ENCODE assay signal across 22 cellular contexts in the genomic region with DNA sequence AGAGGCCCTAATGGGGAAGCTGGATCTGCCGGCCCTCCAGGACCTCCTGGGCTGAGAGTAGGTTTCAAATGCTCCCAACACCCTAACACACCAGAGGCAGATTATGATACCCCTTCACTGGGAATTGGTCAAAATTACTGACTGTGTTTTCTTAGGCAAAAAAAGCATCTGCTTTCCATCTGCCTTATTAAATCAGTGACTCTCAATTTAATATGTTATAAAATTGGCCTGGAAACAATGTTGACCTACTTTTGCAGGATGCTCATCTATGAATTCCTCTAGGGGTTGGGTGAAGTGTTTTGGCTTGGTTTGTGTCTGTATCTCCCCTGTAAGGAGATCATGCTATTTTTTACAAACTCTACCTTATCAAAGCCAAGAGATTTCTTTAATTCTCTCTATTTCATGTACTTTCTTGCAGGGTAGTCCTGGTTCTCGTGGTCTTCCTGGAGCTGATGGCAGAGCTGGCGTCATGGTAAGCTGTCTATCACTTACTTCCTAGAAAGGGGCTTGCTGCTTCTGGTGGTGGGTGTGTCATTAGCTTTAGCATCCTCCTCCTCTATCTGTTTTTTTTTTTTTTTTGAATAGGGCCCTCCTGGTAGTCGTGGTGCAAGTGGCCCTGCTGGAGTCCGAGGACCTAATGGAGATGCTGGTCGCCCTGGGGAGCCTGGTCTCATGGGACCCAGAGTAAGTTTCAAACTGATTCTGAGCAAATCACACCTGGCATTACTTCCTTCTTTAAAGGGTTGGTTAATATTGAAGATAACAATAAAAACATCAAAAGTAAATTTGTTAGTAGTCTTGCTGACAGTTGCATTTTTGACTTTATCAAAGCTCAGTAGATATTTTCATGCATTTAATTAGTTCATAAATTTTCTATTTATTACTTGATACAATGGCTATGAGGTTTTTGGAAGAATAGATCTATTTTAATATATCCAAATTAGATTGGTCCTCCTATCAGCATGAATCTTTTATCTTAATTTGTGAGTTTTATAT. TPM values are rescaled to one million over a fixed set of nuclear protein-coding genes. Genes with fewer than 3 reads are reported as not detected.
DNase-seq lines count a peak whose midpoint lies in the region; ATAC-seq and TF ChIP-seq lines count a peak whose summit lies in the region.
"Had no signal": no experiment of that assay in that cellular context is flagged by ENCODE, and none has a peak within 500 bp of the region (broad histone marks: within the 10 kb centered on the region; RNA-seq: fewer than 3 reads in every experiment).

No MANE protein-coding gene starts in this region.

- H3K4me1 ChIP-seq in suprapubic skin = peaks cover 12% of the 10 kb centered on the region

- H3K36me3 ChIP-seq in suprapubic skin = peaks cover 12% of the 10 kb centered on the region

- peak; percentile 76 for ATAC-seq in SK-N-SH treated with all-trans-retinoic acid at 6 μM for 48 hours
- ATAC-seq in stimulated activated naive CD8-positive, alpha-beta T cell treated with anti-CD3 and anti-CD28 coated beads, Interleukin-15, amount 100 ng/mL, for 72 hours = no peak
- ATAC-seq: effector memory CD8-positive, alpha-beta T cell; GM23338; naive thymus-derived CD8-positive, alpha-beta T cell had no signal

- DNase-seq in EH (ENCODE audit: low read depth) (peak; percentile 76), fibroblast of peridontal ligament (ENCODE audit: extremely low read depth) (peak; percentile 64), suprapubic skin (ENCODE audit: low spot score in 2 of 2) (no peak), RKO (ENCODE audit: low spot score) (no peak), mucosa of gallbladder (ENCODE audit: low spot score) (no peak)
- no peak for DNase-seq in stimulated activated naive CD8-positive, alpha-beta T cell treated with anti-CD3 and anti-CD28 coated beads, Interleukin-15, amount 100 ng/mL, for 72 hours
- DNase-seq: activated CD4-positive, alpha-beta T cell treated with anti-CD3 and anti-CD28 coated beads, Interleukin-2, amount 10 ng/mL, durations not matched to agents 7 days and 5 days; activated gamma-delta T cell; AML-193; amygdala; cerebellar nuclear complex; effector memory CD8-positive, alpha-beta T cell; EL; naive thymus-derived CD8-positive, alpha-beta T cell; NCI-H1105; NCI-H510A treated with DMSO at 0.1 percent for 48 hours; small intestine; stimulated activated CD4-positive, alpha-beta T cell treated with anti-CD3 and anti-CD28 coated beads, Interleukin-4, amount 100 ng/mL, for 1 hour; T-helper 1 cell had no signal

- no peaks in the 10 kb centered on the region for H3K27me3 ChIP-seq in suprapubic skin

- TF ChIP-seq CTCF in suprapubic skin (IDR thresholded peaks at IDR 0.05) = no peak

- no peaks in the 10 kb centered on the region for H3K4me1 Mint-ChIP-seq in stimulated activated naive CD8-positive, alpha-beta T cell treated with anti-CD3 and anti-CD28 coated beads, Interleukin-15, amount 100 ng/mL, for 72 hours
- H3K4me1 Mint-ChIP-seq: activated CD4-positive, alpha-beta T cell treated with anti-CD3 and anti-CD28 coated beads, Interleukin-2, amount 10 ng/mL, durations not matched to agents 7 days and 5 days had no signal

- H3K27me3 Mint-ChIP-seq in stimulated activated naive CD8-positive, alpha-beta T cell treated with anti-CD3 and anti-CD28 coated beads, Interleukin-15, amount 100 ng/mL, for 72 hours = peaks cover 13% of the 10 kb centered on the region

- H3K27ac Mint-ChIP-seq in stimulated activated naive CD8-positive, alpha-beta T cell treated with anti-CD3 and anti-CD28 coated beads, Interleukin-15, amount 100 ng/mL, for 72 hours = no peak overlapping the region
- H3K27ac Mint-ChIP-seq: activated CD4-positive, alpha-beta T cell treated with anti-CD3 and anti-CD28 coated beads, Interleukin-2, amount 10 ng/mL, durations not matched to agents 7 days and 5 days; effector memory CD8-positive, alpha-beta T cell; GM23338; naive thymus-derived CD8-positive, alpha-beta T cell had no signal

- 63% methylated on average over 6 of the region's 6 CpGs for WGBS in suprapubic skin

- H3K4me3 Mint-ChIP-seq in stimulated activated naive CD8-positive, alpha-beta T cell treated with anti-CD3 and anti-CD28 coated beads, Interleukin-15, amount 100 ng/mL, for 72 hours = no peak overlapping the region
- H3K4me3 Mint-ChIP-seq: activated CD4-positive, alpha-beta T cell treated with anti-CD3 and anti-CD28 coated beads, Interleukin-2, amount 10 ng/mL, durations not matched to agents 7 days and 5 days; effector memory CD8-positive, alpha-beta T cell; GM23338; naive thymus-derived CD8-positive, alpha-beta T cell had no signal

- TF ChIP-seq POLR2A in suprapubic skin (IDR thresholded peaks at IDR 0.05) = no peak

- H3K9me3 Mint-ChIP-seq in stimulated activated naive CD8-positive, alpha-beta T cell treated with anti-CD3 and anti-CD28 coated beads, Interleukin-15, amount 100 ng/mL, for 72 hours = no peaks in the 10 kb centered on the region
- H3K9me3 Mint-ChIP-seq: activated CD4-positive, alpha-beta T cell treated with anti-CD3 and anti-CD28 coated beads, Interleukin-2, amount 10 ng/mL, durations not matched to agents 7 days and 5 days; effector memory CD8-positive, alpha-beta T cell; GM23338; naive thymus-derived CD8-positive, alpha-beta T cell had no signal

- no peak overlapping the region for H3K4me3 ChIP-seq in suprapubic skin
- H3K4me3 ChIP-seq: GM23338, lung had no signal

- H3K27ac ChIP-seq in suprapubic skin = peak overlapping the region; percentile 37

- no peak for TF ChIP-seq EP300 in suprapubic skin (IDR thresholded peaks at IDR 0.05)

- H3K9me3 ChIP-seq in suprapubic skin = no peaks in the 10 kb centered on the region

TF ChIP-seq in SK-N-SH treated with all-trans-retinoic acid at 6 μM for 48 hours, 23 proteins besides CTCF, POLR2A, EP300 and RAD21 (continues in another document):
- TF ChIP-seq PPARA (CRISPR knock-in tag; IDR thresholded peaks at IDR 0.05; ENCODE audit: borderline replicate concordance) = no peak
- TF ChIP-seq TOX (CRISPR knock-in tag; IDR thresholded peaks at IDR 0.05; ENCODE audit: borderline replicate concordance) = no peak
- TF ChIP-seq TCF4 (CRISPR knock-in tag; IDR thresholded peaks at IDR 0.05; ENCODE audit: borderline replicate concordance) = peak; percentile 92
- TF ChIP-seq ISL1 (CRISPR knock-in tag; IDR thresholded peaks at IDR 0.05) = peak; percentile 54; the same call in 1 of the 2 replicates
- TF ChIP-seq ZFP30 (CRISPR knock-in tag; IDR thresholded peaks at IDR 0.05) = no peak
- no peak for TF ChIP-seq ZNF70 (CRISPR knock-in tag; IDR thresholded peaks at IDR 0.05)
- TF ChIP-seq ZNF565 (CRISPR knock-in tag; conservative IDR thresholded peaks at IDR 0.05; ENCODE audit: low read depth) = no peak
- TF ChIP-seq SNAI2 (CRISPR knock-in tag; IDR thresholded peaks at IDR 0.05) = no peak
- TF ChIP-seq ARNTL (CRISPR knock-in tag; IDR thresholded peaks at IDR 0.05; ENCODE audit: borderline replicate concordance, low read depth) = no peak
- TF ChIP-seq, protein P1, sequence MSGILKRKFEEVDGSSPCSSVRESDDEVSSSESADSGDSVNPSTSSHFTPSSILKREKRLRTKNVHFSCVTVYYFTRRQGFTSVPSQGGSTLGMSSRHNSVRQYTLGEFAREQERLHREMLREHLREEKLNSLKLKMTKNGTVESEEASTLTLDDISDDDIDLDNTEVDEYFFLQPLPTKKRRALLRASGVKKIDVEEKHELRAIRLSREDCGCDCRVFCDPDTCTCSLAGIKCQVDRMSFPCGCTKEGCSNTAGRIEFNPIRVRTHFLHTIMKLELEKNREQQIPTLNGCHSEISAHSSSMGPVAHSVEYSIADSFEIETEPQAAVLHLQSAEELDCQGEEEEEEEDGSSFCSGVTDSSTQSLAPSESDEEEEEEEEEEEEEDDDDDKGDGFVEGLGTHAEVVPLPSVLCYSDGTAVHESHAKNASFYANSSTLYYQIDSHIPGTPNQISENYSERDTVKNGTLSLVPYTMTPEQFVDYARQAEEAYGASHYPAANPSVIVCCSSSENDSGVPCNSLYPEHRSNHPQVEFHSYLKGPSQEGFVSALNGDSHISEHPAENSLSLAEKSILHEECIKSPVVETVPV (CRISPR knock-in tag; IDR thresholded peaks at IDR 0.05) = peak; percentile 36; the same call in 1 of the 2 replicates
- no peak for TF ChIP-seq ZFP3 (CRISPR knock-in tag; IDR thresholded peaks at IDR 0.05)
- TF ChIP-seq, protein P2, sequence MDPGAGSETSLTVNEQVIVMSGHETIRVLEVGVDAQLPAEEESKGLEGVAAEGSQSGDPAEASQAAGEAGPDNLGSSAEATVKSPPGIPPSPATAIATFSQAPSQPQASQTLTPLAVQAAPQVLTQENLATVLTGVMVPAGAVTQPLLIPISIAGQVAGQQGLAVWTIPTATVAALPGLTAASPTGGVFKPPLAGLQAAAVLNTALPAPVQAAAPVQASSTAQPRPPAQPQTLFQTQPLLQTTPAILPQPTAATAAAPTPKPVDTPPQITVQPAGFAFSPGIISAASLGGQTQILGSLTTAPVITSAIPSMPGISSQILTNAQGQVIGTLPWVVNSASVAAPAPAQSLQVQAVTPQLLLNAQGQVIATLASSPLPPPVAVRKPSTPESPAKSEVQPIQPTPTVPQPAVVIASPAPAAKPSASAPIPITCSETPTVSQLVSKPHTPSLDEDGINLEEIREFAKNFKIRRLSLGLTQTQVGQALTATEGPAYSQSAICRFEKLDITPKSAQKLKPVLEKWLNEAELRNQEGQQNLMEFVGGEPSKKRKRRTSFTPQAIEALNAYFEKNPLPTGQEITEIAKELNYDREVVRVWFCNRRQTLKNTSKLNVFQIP (CRISPR knock-in tag; IDR thresholded peaks at IDR 0.05; ENCODE audit: borderline replicate concordance, low read depth) = no peak
- TF ChIP-seq BACH2 (CRISPR knock-in tag; IDR thresholded peaks at IDR 0.05; ENCODE audit: borderline replicate concordance) = no peak
- TF ChIP-seq, protein P3, sequence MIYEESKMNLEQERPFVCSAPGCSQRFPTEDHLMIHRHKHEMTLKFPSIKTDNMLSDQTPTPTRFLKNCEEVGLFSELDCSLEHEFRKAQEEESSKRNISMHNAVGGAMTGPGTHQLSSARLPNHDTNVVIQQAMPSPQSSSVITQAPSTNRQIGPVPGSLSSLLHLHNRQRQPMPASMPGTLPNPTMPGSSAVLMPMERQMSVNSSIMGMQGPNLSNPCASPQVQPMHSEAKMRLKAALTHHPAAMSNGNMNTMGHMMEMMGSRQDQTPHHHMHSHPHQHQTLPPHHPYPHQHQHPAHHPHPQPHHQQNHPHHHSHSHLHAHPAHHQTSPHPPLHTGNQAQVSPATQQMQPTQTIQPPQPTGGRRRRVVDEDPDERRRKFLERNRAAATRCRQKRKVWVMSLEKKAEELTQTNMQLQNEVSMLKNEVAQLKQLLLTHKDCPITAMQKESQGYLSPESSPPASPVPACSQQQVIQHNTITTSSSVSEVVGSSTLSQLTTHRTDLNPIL (CRISPR knock-in tag; IDR thresholded peaks at IDR 0.05; ENCODE audit: low read depth) = no peak

RNA-seq across cellular contexts. Expression of a gene that starts 16.1 kb away (rescaled TPM):
- total RNA-seq in suprapubic skin (100 to 1,000 TPM in 1 of 4 donors, 10 to 100 TPM in 3; 29.9 to 124 (median 61.3) TPM), mucosa of gallbladder (478 TPM)
- total RNA-seq: naive thymus-derived CD8-positive, alpha-beta T cell had no signal

Comparison
In these comparisons a context has a peak if more than half of its experiments do, and no peak if none do; other contexts are left out.
1. DNase-seq: peak in EH (single experiment) and fibroblast of peridontal ligament (single experiment); none in suprapubic skin (0 of 2), RKO (single experiment), mucosa of gallbladder (single experiment) and stimulated activated naive CD8-positive, alpha-beta T cell treated with anti-CD3 and anti-CD28 coated beads, Interleukin-15, amount 100 ng/mL, for 72 hours (0 of 2).